In the genomic region with DNA sequence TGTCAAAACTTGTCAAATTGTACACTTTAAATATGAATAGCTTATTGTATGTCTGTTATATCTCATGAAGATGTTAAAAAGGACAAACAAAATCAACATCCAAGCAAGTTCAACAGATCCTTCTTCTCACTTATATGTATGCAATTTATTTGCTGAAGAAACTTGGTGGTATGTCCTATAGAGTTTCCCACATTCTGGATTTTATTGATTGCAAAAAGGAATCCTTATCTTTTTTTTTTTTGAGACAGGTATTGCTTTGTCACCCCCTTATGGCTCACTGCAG, we compare ENCODE assay signal across 15 cellular contexts.
"Had no signal": no experiment of that assay in that cellular context is flagged by ENCODE, and none has a peak within 500 bp of the region (broad histone marks: within the 10 kb centered on the region; RNA-seq: fewer than 3 reads in every experiment).

No MANE protein-coding gene starts in this region.

- FAIRE-seq: bronchial epithelial cell, kidney, urothelium cell line had no signal

- H3K9me3 Mint-ChIP-seq: stimulated activated effector memory CD8-positive, alpha-beta T cell treated with anti-CD3 and anti-CD28 coated beads, Interleukin-12 subunit alpha, Interleukin-12 subunit beta, amount 100 ng/mL, for 72 hours had no signal

- H3K27ac ChIP-seq: ascending aorta, dorsolateral prefrontal cortex, neutrophil, SK-N-MC had no signal

- H3K36me3 ChIP-seq: ascending aorta, neutrophil had no signal

- H3K4me3 Mint-ChIP-seq: activated CD4-positive, alpha-beta T cell treated with anti-CD3 and anti-CD28 coated beads for 36 hours; memory B cell; naive thymus-derived CD4-positive, alpha-beta T cell had no signal

- ATAC-seq: left ventricle myocardium superior, mucosa of descending colon had no signal

- DNase-seq: activated CD4-positive, alpha-beta T cell treated with anti-CD3 and anti-CD28 coated beads for 36 hours; activated naive CD4-positive, alpha-beta T cell treated with Interleukin-2 at 50 U/mL for 16 hours; dorsolateral prefrontal cortex; kidney; left ventricle myocardium superior; mucosa of descending colon; retina had no signal

- H3K4me3 ChIP-seq: ascending aorta, dorsolateral prefrontal cortex, mucosa of descending colon, SK-N-MC had no signal

- H3K36me3 Mint-ChIP-seq: memory B cell; stimulated activated effector memory CD8-positive, alpha-beta T cell treated with anti-CD3 and anti-CD28 coated beads, Interleukin-12 subunit alpha, Interleukin-12 subunit beta, amount 100 ng/mL, for 72 hours had no signal

- H3K27ac Mint-ChIP-seq: activated CD4-positive, alpha-beta T cell treated with anti-CD3 and anti-CD28 coated beads for 36 hours; memory B cell had no signal

- H3K27me3 Mint-ChIP-seq: memory B cell; naive thymus-derived CD4-positive, alpha-beta T cell had no signal

- H3K4me1 ChIP-seq: ascending aorta had no signal

- H3K9me3 ChIP-seq: ascending aorta, mucosa of descending colon, neutrophil had no signal
